Comparison of ENCODE assay signal across 6 cellular contexts in the genomic region with DNA sequence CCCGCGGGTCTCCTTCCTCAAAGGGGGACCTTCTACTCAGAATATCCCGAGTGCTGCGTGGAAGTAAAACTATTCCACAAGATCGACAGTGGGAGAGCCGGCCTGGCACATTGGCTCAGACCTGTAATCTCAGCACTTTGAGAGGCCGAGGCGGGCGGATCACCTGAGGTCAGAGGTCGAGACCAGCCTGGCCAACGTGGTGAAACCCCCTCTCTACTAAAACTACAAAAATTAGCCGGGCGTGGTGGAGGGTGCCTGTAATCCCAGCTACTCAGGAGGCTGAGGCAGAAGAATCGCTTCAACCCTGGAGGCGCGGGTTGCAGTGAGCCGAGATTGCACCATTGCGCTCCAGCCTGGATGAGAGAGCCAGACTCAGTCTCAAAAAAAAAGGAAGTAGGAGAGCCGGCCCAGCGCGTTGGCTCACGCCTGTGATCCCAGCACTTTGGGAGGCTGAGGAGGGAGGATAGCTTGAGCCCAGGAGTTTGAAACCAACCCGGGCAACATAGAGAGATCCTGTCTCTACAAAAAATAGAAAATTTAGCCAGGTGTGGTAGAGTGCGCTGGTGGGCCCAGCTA. TPM values are rescaled to one million over a fixed set of nuclear protein-coding genes. Genes with fewer than 3 reads are reported as not detected.
"Had no signal": no experiment of that assay in that cellular context is flagged by ENCODE, and none has a peak within 500 bp of the region (broad histone marks: within the 10 kb centered on the region; RNA-seq: fewer than 3 reads in every experiment).

No MANE protein-coding gene starts in this region.

RNA-seq across cellular contexts. Expression of a gene that starts 47.5 kb away (rescaled TPM):
- total RNA-seq: activated CD4-positive, alpha-beta memory T cell treated with anti-CD3 and anti-CD28 coated beads for 36 hours; activated T-cell treated with anti-CD3 and anti-CD28 coated beads, Interleukin-2, amount 50 U/mL, for 4 hours; cardiac septum; foreskin keratinocyte; left lung; myocyte had no signal
- polyA plus RNA-seq: foreskin keratinocyte had no signal
